In the genomic region with DNA sequence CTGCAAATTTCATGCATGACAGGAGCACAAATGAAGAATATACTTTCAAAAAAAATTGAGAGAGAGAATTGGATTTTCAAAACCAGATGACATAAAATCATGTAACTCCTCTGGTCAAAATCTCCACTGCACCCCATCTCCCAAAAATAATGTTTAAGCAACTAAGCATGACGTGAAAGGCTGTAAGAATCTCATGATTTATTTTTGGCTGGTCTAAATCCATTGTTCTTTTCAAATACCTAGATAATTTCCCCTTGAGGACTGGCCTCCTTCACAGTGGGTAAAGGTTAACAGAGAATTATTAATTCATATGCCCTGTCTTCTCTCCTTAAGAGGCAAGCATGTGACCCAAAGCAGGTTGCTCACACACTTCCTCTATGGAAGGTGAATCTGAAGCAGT, we compare ENCODE assay signal across 1 cellular context.
TF ChIP-seq lines count a peak whose summit lies in the region.

No MANE protein-coding gene starts in this region.

TF ChIP-seq in SK-N-SH treated with all-trans-retinoic acid at 6 μM for 48 hours, 23 proteins besides CTCF, POLR2A, EP300 and RAD21 (continued from another document):
- TF ChIP-seq, protein P1, sequence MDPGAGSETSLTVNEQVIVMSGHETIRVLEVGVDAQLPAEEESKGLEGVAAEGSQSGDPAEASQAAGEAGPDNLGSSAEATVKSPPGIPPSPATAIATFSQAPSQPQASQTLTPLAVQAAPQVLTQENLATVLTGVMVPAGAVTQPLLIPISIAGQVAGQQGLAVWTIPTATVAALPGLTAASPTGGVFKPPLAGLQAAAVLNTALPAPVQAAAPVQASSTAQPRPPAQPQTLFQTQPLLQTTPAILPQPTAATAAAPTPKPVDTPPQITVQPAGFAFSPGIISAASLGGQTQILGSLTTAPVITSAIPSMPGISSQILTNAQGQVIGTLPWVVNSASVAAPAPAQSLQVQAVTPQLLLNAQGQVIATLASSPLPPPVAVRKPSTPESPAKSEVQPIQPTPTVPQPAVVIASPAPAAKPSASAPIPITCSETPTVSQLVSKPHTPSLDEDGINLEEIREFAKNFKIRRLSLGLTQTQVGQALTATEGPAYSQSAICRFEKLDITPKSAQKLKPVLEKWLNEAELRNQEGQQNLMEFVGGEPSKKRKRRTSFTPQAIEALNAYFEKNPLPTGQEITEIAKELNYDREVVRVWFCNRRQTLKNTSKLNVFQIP (CRISPR knock-in tag; IDR thresholded peaks at IDR 0.05; ENCODE audit: borderline replicate concordance, low read depth), result no peak
- TF ChIP-seq ZC3H10 (CRISPR knock-in tag; IDR thresholded peaks at IDR 0.05) (no peak), ZFP30 (CRISPR knock-in tag; IDR thresholded peaks at IDR 0.05) (no peak), TOX (CRISPR knock-in tag; IDR thresholded peaks at IDR 0.05; ENCODE audit: borderline replicate concordance) (no peak), CSDC2 (CRISPR knock-in tag; IDR thresholded peaks at IDR 0.05) (no peak)
